ENCODE assay signal across 9 cellular contexts in the genomic region with DNA sequence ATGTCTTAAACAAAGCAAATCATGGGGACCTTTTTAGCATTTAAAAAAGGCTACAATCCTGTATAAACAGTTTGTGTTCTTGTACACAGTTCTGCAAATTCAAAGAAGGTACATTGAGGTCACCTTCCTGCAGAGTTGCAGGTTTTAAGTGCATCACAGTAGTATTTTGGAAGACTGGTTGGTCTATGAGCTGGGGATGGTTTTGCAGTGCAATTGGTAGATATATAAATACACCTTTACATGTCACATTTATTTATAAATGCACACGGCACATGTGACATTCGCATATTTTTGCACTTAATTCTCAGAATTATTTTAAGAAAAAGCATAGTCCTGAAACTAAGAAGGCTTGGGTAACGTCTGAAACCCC. TPM values are rescaled to one million over a fixed set of nuclear protein-coding genes. Genes with fewer than 3 reads are reported as not detected.
DNase-seq lines count a peak whose midpoint lies in the region; ATAC-seq and TF ChIP-seq lines count a peak whose summit lies in the region.
"Had no signal": no experiment of that assay in that cellular context is flagged by ENCODE, and none has a peak within 500 bp of the region (broad histone marks: within the 10 kb centered on the region; RNA-seq: fewer than 3 reads in every experiment).

No MANE protein-coding gene starts in this region.

- TF ChIP-seq CTCF in lower lobe of right lung (IDR thresholded peaks at IDR 0.05), result no peak
- TF ChIP-seq CTCF in tibial artery (IDR thresholded peaks at IDR 0.05), result no peak

- peaks cover 11 to 23% of the 10 kb centered on the region in 2 donors for H3K36me3 Mint-ChIP-seq in activated T-cell treated with anti-CD3 and anti-CD28 coated beads, Interleukin-2, amount 50 U/mL, for 72 hours (ENCODE audit: insufficient read depth in 2 of 2)
- peaks cover 29% of the 10 kb centered on the region for H3K36me3 Mint-ChIP-seq in activated T-helper 2 cell treated with anti-CD3 and anti-CD28 coated beads, Interferon-gamma antibody, Interleukin-2, Interleukin-4, amounts not matched to agents 10 μg/mL and 5 μg/mL and 100 μg/mL, durations not matched to agents 14 hours and 24 hours and 36 hours (ENCODE audit: low read depth)

- peak overlapping the region; percentile 72 to 85 for H3K4me3 Mint-ChIP-seq in activated T-cell treated with anti-CD3 and anti-CD28 coated beads, Interleukin-2, amount 50 U/mL, for 72 hours
- H3K4me3 Mint-ChIP-seq in activated T-helper 2 cell treated with anti-CD3 and anti-CD28 coated beads, Interferon-gamma antibody, Interleukin-2, Interleukin-4, amounts not matched to agents 10 μg/mL and 5 μg/mL and 100 μg/mL, durations not matched to agents 14 hours and 24 hours and 36 hours (ENCODE audit: low read depth), result peak overlapping the region; percentile 93

- H3K4me3 ChIP-seq in lower lobe of right lung, result peak overlapping the region; percentile 98
- H3K4me3 ChIP-seq in tibial artery, result peak overlapping the region; percentile 73 to 79

- DNase-seq in activated T-cell treated with anti-CD3 and anti-CD28 coated beads, Interleukin-2, amount 50 U/mL, for 72 hours, result no peak
- DNase-seq in activated T-cell treated with anti-CD3 and anti-CD28 coated beads, Interleukin-2, amount 50 U/mL, for 48 hours, result no peak
- DNase-seq in activated T-helper 2 cell treated with anti-CD3 and anti-CD28 coated beads, Interferon-gamma antibody, Interleukin-2, Interleukin-4, amounts not matched to agents 10 μg/mL and 5 μg/mL and 100 μg/mL, durations not matched to agents 14 hours and 24 hours and 36 hours (ENCODE audit: low spot score), result no peak
- DNase-seq in lower lobe of right lung (no peak), tibial artery (no peak), DMS153 (lab: John Stamatoyannopoulos, UW) (no peak)
- DNase-seq: NCI-H526 treated with DMSO at 0.1 percent for 48 hours had no signal

- H3K4me1 Mint-ChIP-seq in activated T-cell treated with anti-CD3 and anti-CD28 coated beads, Interleukin-2, amount 50 U/mL, for 72 hours (ENCODE audit: low read depth), result peaks cover 35% of the 10 kb centered on the region
- peaks cover 30% of the 10 kb centered on the region for H3K4me1 Mint-ChIP-seq in activated T-helper 2 cell treated with anti-CD3 and anti-CD28 coated beads, Interferon-gamma antibody, Interleukin-2, Interleukin-4, amounts not matched to agents 10 μg/mL and 5 μg/mL and 100 μg/mL, durations not matched to agents 14 hours and 24 hours and 36 hours (ENCODE audit: low read depth)

- no peaks in the 10 kb centered on the region for H3K27me3 Mint-ChIP-seq in activated T-cell treated with anti-CD3 and anti-CD28 coated beads, Interleukin-2, amount 50 U/mL, for 72 hours (ENCODE audit: low read depth)
- no peaks in the 10 kb centered on the region for H3K27me3 Mint-ChIP-seq in activated T-helper 2 cell treated with anti-CD3 and anti-CD28 coated beads, Interferon-gamma antibody, Interleukin-2, Interleukin-4, amounts not matched to agents 10 μg/mL and 5 μg/mL and 100 μg/mL, durations not matched to agents 14 hours and 24 hours and 36 hours (ENCODE audit: low read depth)

- ATAC-seq in activated T-cell treated with anti-CD3 and anti-CD28 coated beads, Interleukin-2, amount 50 U/mL, for 72 hours (replicated peaks in 1 of 2), result no peak
- ATAC-seq in lower lobe of right lung, result no peak
- ATAC-seq in HG03108 (IDR thresholded peaks at IDR 0.05; ENCODE audit: unreplicated experiment), result no peak
- ATAC-seq in GM18909 (IDR thresholded peaks at IDR 0.05; ENCODE audit: poor library complexity, unreplicated experiment), result no peak

- H3K36me3 ChIP-seq in lower lobe of right lung, result peaks cover 19% of the 10 kb centered on the region
- peaks cover 0 to 10% (median 0%) of the 10 kb centered on the region in 3 donors for H3K36me3 ChIP-seq in tibial artery

- H3K9me3 ChIP-seq in lower lobe of right lung (peaks cover 4% of the 10 kb centered on the region), tibial artery (no peaks in the 10 kb centered on the region)

- H3K4me1 ChIP-seq in lower lobe of right lung (peaks cover 34% of the 10 kb centered on the region), tibial artery (peaks cover 0 to 35% (median 21%) of the 10 kb centered on the region in 4 donors)

- peak overlapping the region; percentile 99 for H3K27ac Mint-ChIP-seq in activated T-cell treated with anti-CD3 and anti-CD28 coated beads, Interleukin-2, amount 50 U/mL, for 72 hours
- peak overlapping the region; percentile 92 for H3K27ac Mint-ChIP-seq in activated T-helper 2 cell treated with anti-CD3 and anti-CD28 coated beads, Interferon-gamma antibody, Interleukin-2, Interleukin-4, amounts not matched to agents 10 μg/mL and 5 μg/mL and 100 μg/mL, durations not matched to agents 14 hours and 24 hours and 36 hours

- H3K27me3 ChIP-seq in lower lobe of right lung (ENCODE audit: low read depth) (no peaks in the 10 kb centered on the region), tibial artery (no peaks in the 10 kb centered on the region)

- H3K9me3 Mint-ChIP-seq in activated T-cell treated with anti-CD3 and anti-CD28 coated beads, Interleukin-2, amount 50 U/mL, for 72 hours, result no peaks in the 10 kb centered on the region
- H3K9me3 Mint-ChIP-seq in activated T-helper 2 cell treated with anti-CD3 and anti-CD28 coated beads, Interferon-gamma antibody, Interleukin-2, Interleukin-4, amounts not matched to agents 10 μg/mL and 5 μg/mL and 100 μg/mL, durations not matched to agents 14 hours and 24 hours and 36 hours, result peaks cover 15% of the 10 kb centered on the region

- intact Hi-C loops in activated T-helper 2 cell treated with anti-CD3 and anti-CD28 coated beads, Interferon-gamma antibody, Interleukin-2, Interleukin-4, amounts not matched to agents 10 μg/mL and 5 μg/mL and 100 μg/mL, durations not matched to agents 14 hours and 24 hours and 36 hours (cut with micrococcal nuclease), result loop anchor here (1.0 to 5.0 kb wide), 7 partner anchors 37 to 143 kb away; no protein-coding TSS in a partner anchor
- intact Hi-C loops in lower lobe of right lung (cut with DNase I) (no loop called here), tibial artery (cut with DNase I; ENCODE audit: low total_unique reads) (loop anchor here (5.0 to 10.0 kb wide), 2 partner anchors 62 to 85 kb away; no protein-coding TSS in a partner anchor)

- H3K27ac ChIP-seq in lower lobe of right lung (peak overlapping the region; percentile 89), tibial artery (peak overlapping the region; percentile 79 to 81)

RNA-seq across cellular contexts. Expression of a gene that starts 0.6 kb away (rescaled TPM):
- total RNA-seq in activated T-cell treated with anti-CD3 and anti-CD28 coated beads, Interleukin-2, amount 50 U/mL, for 72 hours, result 10 to 100 TPM; 50.7 to 58.0 TPM
- 27.6 and 30.0 TPM in 2 replicates for total RNA-seq in activated T-helper 2 cell treated with anti-CD3 and anti-CD28 coated beads, Interferon-gamma antibody, Interleukin-2, Interleukin-4, amounts not matched to agents 10 μg/mL and 5 μg/mL and 100 μg/mL, durations not matched to agents 14 hours and 24 hours and 36 hours
- total RNA-seq in lower lobe of right lung, result 42.3 TPM
